Comparison of ENCODE assay signal across 10 cellular contexts in the genomic region with DNA sequence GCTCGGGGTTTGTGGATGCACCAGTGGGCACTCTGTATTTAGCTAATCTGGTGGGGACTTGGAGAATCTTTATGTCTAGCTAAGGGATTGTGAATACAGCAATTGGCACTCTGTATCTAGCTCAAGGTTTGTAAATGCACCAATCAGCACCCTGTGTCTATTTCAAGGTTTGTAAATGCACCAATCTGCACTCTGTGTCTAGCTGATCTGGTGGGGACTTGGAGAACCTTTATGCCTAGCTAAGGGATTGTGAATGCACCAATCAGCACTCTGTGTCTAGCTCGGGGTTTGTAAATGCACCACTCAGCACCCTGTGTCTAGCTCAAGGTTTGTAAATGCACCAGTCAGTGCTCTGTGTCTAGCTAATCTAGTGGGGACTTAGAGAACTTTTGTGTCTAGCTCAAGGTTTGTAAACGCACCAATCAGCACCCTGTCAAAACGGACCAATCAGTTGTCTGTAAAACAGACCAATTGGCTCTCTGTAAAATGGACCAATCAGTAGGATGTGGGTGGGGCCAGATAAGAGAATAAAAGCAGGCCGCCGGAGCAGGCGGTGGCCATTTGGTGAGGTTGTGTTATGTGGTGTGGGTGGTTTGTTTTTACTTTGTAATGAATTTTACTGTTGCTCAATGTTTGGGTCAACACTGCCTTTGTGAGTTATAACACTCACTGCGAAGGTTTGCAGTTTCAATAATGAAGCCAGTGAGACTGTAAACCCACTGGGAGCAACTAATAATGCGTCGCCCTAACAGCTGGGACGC. TPM values are rescaled to one million over a fixed set of nuclear protein-coding genes. Genes with fewer than 3 reads are reported as not detected.
DNase-seq lines count a peak whose midpoint lies in the region; ATAC-seq and TF ChIP-seq lines count a peak whose summit lies in the region.
"Not testable (repeated sequence)": the region's sequence is repeated elsewhere in the genome, so short reads cannot be mapped to it uniquely, and the experiment has no call there.
"Had no signal": no experiment of that assay in that cellular context is flagged by ENCODE, and none has a peak within 500 bp of the region (broad histone marks: within the 10 kb centered on the region; RNA-seq: fewer than 3 reads in every experiment).

No MANE protein-coding gene starts in this region.

- TF ChIP-seq CTCF in AG04450 (IDR thresholded peaks at IDR 0.05; ENCODE audit: low read depth, low read length); brain (conservative IDR thresholded peaks at IDR 0.05); nephron (IDR thresholded peaks at IDR 0.05; ENCODE audit: unreplicated experiment in 3 of 3): not testable (repeated sequence)

- H3K4me1 ChIP-seq in ES-I3 (ENCODE audit: insufficient read depth, low read length) = not testable (repeated sequence)

- peak overlapping the region; percentile 89 for H3K4me3 Mint-ChIP-seq in T-helper 17 cell
- H3K4me3 Mint-ChIP-seq in activated CD8-positive, alpha-beta T cell treated with anti-CD3 and anti-CD28 coated beads, Interleukin-2, amount 10 ng/mL, durations not matched to agents 7 days and 5 days = not testable (repeated sequence)
- H3K4me3 Mint-ChIP-seq in brain = peak overlapping the region; percentile 57 to 68 (median 63)
- peak overlapping the region in 4 of 5 donors; percentile 23 to 37 (median 34) for H3K4me3 Mint-ChIP-seq in immature natural killer cell
- H3K4me3 Mint-ChIP-seq in nephron = peak overlapping the region; percentile 77 to 85 (median 78)
- H3K4me3 Mint-ChIP-seq in stimulated activated effector memory CD8-positive, alpha-beta T cell treated with anti-CD3 and anti-CD28 coated beads, Interleukin-12 subunit alpha, Interleukin-12 subunit beta, amount 100 ng/mL, for 72 hours = peak overlapping the region; percentile 43

- H3K27me3 Mint-ChIP-seq in T-helper 17 cell = peaks cover 19% of the 10 kb centered on the region
- not testable (repeated sequence) for H3K27me3 Mint-ChIP-seq in activated CD8-positive, alpha-beta T cell treated with anti-CD3 and anti-CD28 coated beads, Interleukin-2, amount 10 ng/mL, durations not matched to agents 7 days and 5 days (ENCODE audit: low read depth); brain; immature natural killer cell (ENCODE audit: low read depth in 3 of 3); nephron (ENCODE audit: low read depth)

- POLR2A ChIA-PET in AG04450 (lab: Yijun Ruan, JAX) = not testable (repeated sequence)
- POLR2A ChIA-PET in activated CD8-positive, alpha-beta T cell treated with anti-CD3 and anti-CD28 coated beads, Interleukin-2, amount 10 ng/mL, durations not matched to agents 7 days and 5 days (lab: Charles Lee) = interaction anchor here (1.2 kb wide), 1 partner anchor 34 kb away, joined by 3 read pairs; a partner anchor contains a TSS

- peak overlapping the region; percentile 47; the same call in 1 of the 2 replicates for H3K9ac ChIP-seq in ES-I3 (ENCODE audit: low read depth, low read length)

- H3K36me3 ChIP-seq in ES-I3 (ENCODE audit: insufficient read depth, low read length) = not testable (repeated sequence)

- H3K27ac ChIP-seq in AG04450 (ENCODE audit: low read depth, low read length) = not testable (repeated sequence)

- H3K9me3 ChIP-seq in AG04450 (ENCODE audit: control insufficient read depth, insufficient read depth, low read length); ES-I3 (ENCODE audit: control insufficient read depth, insufficient read depth, low read length); T-helper 17 cell (ENCODE audit: control insufficient read depth, low read length, poor library complexity, severe bottlenecking): not testable (repeated sequence)

- not testable (repeated sequence) for H3K9me3 Mint-ChIP-seq in activated CD8-positive, alpha-beta T cell treated with anti-CD3 and anti-CD28 coated beads, Interleukin-2, amount 10 ng/mL, durations not matched to agents 7 days and 5 days (ENCODE audit: insufficient read depth); immature natural killer cell; nephron; stimulated activated effector memory CD8-positive, alpha-beta T cell treated with anti-CD3 and anti-CD28 coated beads, Interleukin-12 subunit alpha, Interleukin-12 subunit beta, amount 100 ng/mL, for 72 hours
- peaks cover 4 to 22% (median 12%) of the 10 kb centered on the region in 5 experiments for H3K9me3 Mint-ChIP-seq in brain

- not testable (repeated sequence) for DNase-seq in AG04450 (ENCODE audit: low read depth, low spot score); T-helper 17 cell; activated CD8-positive, alpha-beta T cell treated with anti-CD3 and anti-CD28 coated beads, Interleukin-2, amount 10 ng/mL, durations not matched to agents 7 days and 5 days; immature natural killer cell; stimulated activated effector memory CD8-positive, alpha-beta T cell treated with anti-CD3 and anti-CD28 coated beads, Interleukin-12 subunit alpha, Interleukin-12 subunit beta, amount 100 ng/mL, for 72 hours (ENCODE audit: low spot score in 2 of 2)

- H3K27me3 ChIP-seq in AG04450 (ENCODE audit: control insufficient read depth, insufficient read depth, low read length) = not testable (repeated sequence)

- H3K36me3 Mint-ChIP-seq in T-helper 17 cell (ENCODE audit: low read depth); activated CD8-positive, alpha-beta T cell treated with anti-CD3 and anti-CD28 coated beads, Interleukin-2, amount 10 ng/mL, durations not matched to agents 7 days and 5 days (ENCODE audit: low read depth); brain; immature natural killer cell; nephron (ENCODE audit: low read depth); stimulated activated effector memory CD8-positive, alpha-beta T cell treated with anti-CD3 and anti-CD28 coated beads, Interleukin-12 subunit alpha, Interleukin-12 subunit beta, amount 100 ng/mL, for 72 hours: not testable (repeated sequence)

- H3K4me1 Mint-ChIP-seq in T-helper 17 cell; brain; immature natural killer cell; nephron; stimulated activated effector memory CD8-positive, alpha-beta T cell treated with anti-CD3 and anti-CD28 coated beads, Interleukin-12 subunit alpha, Interleukin-12 subunit beta, amount 100 ng/mL, for 72 hours: not testable (repeated sequence)
- peaks cover 15% of the 10 kb centered on the region for H3K4me1 Mint-ChIP-seq in activated CD8-positive, alpha-beta T cell treated with anti-CD3 and anti-CD28 coated beads, Interleukin-2, amount 10 ng/mL, durations not matched to agents 7 days and 5 days (ENCODE audit: low read depth)

- CTCF ChIA-PET in AG04450 (lab: Charles Lee) = interaction anchor here (1.0 kb wide), 1 partner anchor 141 kb away, joined by 3 read pairs; no protein-coding TSS in a partner anchor
- CTCF ChIA-PET in activated CD8-positive, alpha-beta T cell treated with anti-CD3 and anti-CD28 coated beads, Interleukin-2, amount 10 ng/mL, durations not matched to agents 7 days and 5 days (lab: Charles Lee) = not testable (repeated sequence)

- ATAC-seq in T-helper 17 cell; activated CD8-positive, alpha-beta T cell treated with anti-CD3 and anti-CD28 coated beads, Interleukin-2, amount 10 ng/mL, durations not matched to agents 7 days and 5 days; stimulated activated effector memory CD8-positive, alpha-beta T cell treated with anti-CD3 and anti-CD28 coated beads, Interleukin-12 subunit alpha, Interleukin-12 subunit beta, amount 100 ng/mL, for 72 hours: not testable (repeated sequence)

- peak overlapping the region; percentile 59 for H3K4me3 ChIP-seq in AG04450 (ENCODE audit: low read depth, low read length)

- not testable (repeated sequence) for H3K27ac Mint-ChIP-seq in T-helper 17 cell; brain; immature natural killer cell; stimulated activated effector memory CD8-positive, alpha-beta T cell treated with anti-CD3 and anti-CD28 coated beads, Interleukin-12 subunit alpha, Interleukin-12 subunit beta, amount 100 ng/mL, for 72 hours
- H3K27ac Mint-ChIP-seq in activated CD8-positive, alpha-beta T cell treated with anti-CD3 and anti-CD28 coated beads, Interleukin-2, amount 10 ng/mL, durations not matched to agents 7 days and 5 days = peak overlapping the region; percentile 19
- peak overlapping the region in 2 of 3 experiments; percentile 10 to 14 for H3K27ac Mint-ChIP-seq in nephron

RNA-seq across cellular contexts. Expression of a gene that starts 33.8 kb away (rescaled TPM):
- polyA plus RNA-seq in AG04450 (2011; rRNA removed) (0.63 and 0.74 TPM in 2 replicates), brain (ENCODE audit: insufficient read depth, low read depth, low replicate concordance) (10.1 TPM), immature natural killer cell (1 to 10 TPM in 2 of 3 donors, not detected in 1; 3.1 to 3.3 TPM)
- not detected in 2 replicates for polyA minus RNA-seq in AG04450 (2011; rRNA and poly(A)+ RNA removed)
- 1 to 10 TPM in 1 of 2 donors, not detected in 1; 1.6 TPM for total RNA-seq in T-helper 17 cell
- 1 to 10 TPM; 2.3 to 2.9 TPM for total RNA-seq in activated CD8-positive, alpha-beta T cell treated with anti-CD3 and anti-CD28 coated beads, Interleukin-2, amount 10 ng/mL, durations not matched to agents 7 days and 5 days
- total RNA-seq: GM23248, HT-29 had no signal

RNA-seq across cellular contexts. Expression of a gene that starts 34.2 kb away (rescaled TPM):
- 18.7 and 24.2 TPM in 2 replicates for polyA plus RNA-seq in AG04450 (2011; rRNA removed)
- polyA minus RNA-seq in AG04450 (2011; rRNA and poly(A)+ RNA removed) = 6.9 and 9.8 TPM in 2 replicates
- total RNA-seq in T-helper 17 cell = 1 to 10 TPM; 4.3 to 6.3 TPM
- 10 to 100 TPM; 16.9 to 17.6 TPM for total RNA-seq in activated CD8-positive, alpha-beta T cell treated with anti-CD3 and anti-CD28 coated beads, Interleukin-2, amount 10 ng/mL, durations not matched to agents 7 days and 5 days
- polyA plus RNA-seq in brain (ENCODE audit: insufficient read depth, low read depth, low replicate concordance) = 7.6 TPM
- polyA plus RNA-seq in immature natural killer cell = 10 to 100 TPM in 2 of 3 donors, 1 to 10 TPM in 1; 7.1 to 16.3 (median 10.0) TPM
